Comparison of ENCODE assay signal across 11 cellular contexts in the genomic region with DNA sequence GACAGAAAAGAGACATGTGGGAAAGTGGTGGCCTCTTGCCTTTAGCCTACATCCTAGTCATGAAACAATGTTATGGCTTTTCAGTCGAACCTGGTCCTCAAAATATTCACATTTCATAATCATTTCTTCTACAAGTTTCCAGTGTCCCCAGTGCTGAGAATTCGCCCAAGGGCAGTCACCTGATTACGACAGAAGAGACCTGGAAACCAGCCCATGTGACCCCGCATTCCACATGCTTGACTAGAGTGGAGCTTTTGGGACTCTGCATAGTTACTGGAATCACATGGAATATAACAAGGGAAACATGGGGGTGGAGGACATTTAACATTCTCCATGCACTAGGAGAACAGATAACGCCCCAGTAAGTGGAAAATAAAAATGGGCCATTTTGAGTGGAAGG.
A peak's percentile ranks its signal among the peaks of the same experiment; 100 is the strongest.
DNase-seq lines count a peak whose midpoint lies in the region; ATAC-seq and TF ChIP-seq lines count a peak whose summit lies in the region.
"Had no signal": no experiment of that assay in that cellular context is flagged by ENCODE, and none has a peak within 500 bp of the region (broad histone marks: within the 10 kb centered on the region; RNA-seq: fewer than 3 reads in every experiment).

No MANE protein-coding gene starts in this region.

- no peak for TF ChIP-seq POLR2A in upper lobe of left lung (IDR thresholded peaks at IDR 0.05)
- no peak for TF ChIP-seq POLR2A in esophagus muscularis mucosa (IDR thresholded peaks at IDR 0.05; ENCODE audit: low read depth)

- no peak overlapping the region for H3K27ac Mint-ChIP-seq in activated naive CD4-positive, alpha-beta T cell treated with anti-CD3 and anti-CD28 coated beads for 36 hours
- no peak overlapping the region for H3K27ac Mint-ChIP-seq in nephron progenitor cell
- H3K27ac Mint-ChIP-seq: naive thymus-derived CD4-positive, alpha-beta T cell had no signal

- H3K4me1 Mint-ChIP-seq in activated naive CD4-positive, alpha-beta T cell treated with anti-CD3 and anti-CD28 coated beads for 36 hours (ENCODE audit: low read depth): no peaks in the 10 kb centered on the region
- H3K4me1 Mint-ChIP-seq in nephron progenitor cell: no peaks in the 10 kb centered on the region
- H3K4me1 Mint-ChIP-seq: naive thymus-derived CD4-positive, alpha-beta T cell had no signal

- CTCF ChIA-PET in activated naive CD4-positive, alpha-beta T cell treated with anti-CD3 and anti-CD28 coated beads for 36 hours (lab: Charles Lee): no interaction called here

- H3K36me3 ChIP-seq in fibroblast of lung (ENCODE audit: control insufficient read depth, insufficient read depth, low read length): no peaks in the 10 kb centered on the region
- H3K36me3 ChIP-seq in liver (ENCODE audit: control insufficient read depth in 4 of 4, insufficient read depth in 3 of 4, low read depth in 1 of 4, low read length in 3 of 4): peaks cover 0 to 12% (median 5%) of the 10 kb centered on the region in 4 donors
- H3K36me3 ChIP-seq in upper lobe of left lung: no peaks in the 10 kb centered on the region
- H3K36me3 ChIP-seq in esophagus muscularis mucosa: no peaks in the 10 kb centered on the region
- H3K36me3 ChIP-seq: gastrocnemius medialis had no signal

- no peaks in the 10 kb centered on the region for H4K20me1 ChIP-seq in fibroblast of lung (ENCODE audit: control insufficient read depth, extremely low read depth, insufficient read depth, low read length)

- peaks cover 5% of the 10 kb centered on the region for H3K9me3 Mint-ChIP-seq in activated naive CD4-positive, alpha-beta T cell treated with anti-CD3 and anti-CD28 coated beads for 36 hours
- peaks cover 12% of the 10 kb centered on the region for H3K9me3 Mint-ChIP-seq in nephron progenitor cell

- H3K79me2 ChIP-seq in fibroblast of lung (ENCODE audit: control insufficient read depth, insufficient read depth, low read length): no peaks in the 10 kb centered on the region

- no peak overlapping the region for H3K9ac ChIP-seq in fibroblast of lung (ENCODE audit: insufficient read depth, low read length)
- H3K9ac ChIP-seq in liver (ENCODE audit: low read depth in 1 of 2, low read length in 2 of 2): no peak overlapping the region

- DNase-seq in HS-27A (ENCODE audit: low read depth) (peak; percentile 9), fibroblast of lung (ENCODE audit: low read depth in 2 of 2) (peak; percentile 83 to 90), upper lobe of left lung (peak in 1 of 2 donors; percentile 45), NCI-H2081 treated with DMSO at 0.1 percent for 48 hours (lab: John Stamatoyannopoulos, UW) (no peak), esophagus muscularis mucosa (ENCODE audit: extremely low spot score) (no peak), nephron progenitor cell (no peak)
- DNase-seq in activated naive CD4-positive, alpha-beta T cell treated with anti-CD3 and anti-CD28 coated beads for 36 hours: no peak
- DNase-seq: gastrocnemius medialis; naive thymus-derived CD4-positive, alpha-beta T cell; NCI-H1105 treated with DMSO at 0.1 percent for 48 hours had no signal

- H2AFZ ChIP-seq in fibroblast of lung (ENCODE audit: low read length): no peak overlapping the region

- H3K27me3 Mint-ChIP-seq in activated naive CD4-positive, alpha-beta T cell treated with anti-CD3 and anti-CD28 coated beads for 36 hours (ENCODE audit: low read depth): peaks cover 6% of the 10 kb centered on the region
- H3K27me3 Mint-ChIP-seq in nephron progenitor cell (ENCODE audit: low read depth, poor library complexity): peaks cover 6% of the 10 kb centered on the region
- H3K27me3 Mint-ChIP-seq: naive thymus-derived CD4-positive, alpha-beta T cell had no signal

- no peak for TF ChIP-seq EP300 in upper lobe of left lung (IDR thresholded peaks at IDR 0.05)
- TF ChIP-seq EP300 in esophagus muscularis mucosa (IDR thresholded peaks at IDR 0.05): no peak

- no peaks in the 10 kb centered on the region for H3K36me3 Mint-ChIP-seq in activated naive CD4-positive, alpha-beta T cell treated with anti-CD3 and anti-CD28 coated beads for 36 hours (ENCODE audit: low read depth)
- peaks cover 3% of the 10 kb centered on the region for H3K36me3 Mint-ChIP-seq in nephron progenitor cell (ENCODE audit: low read depth)
- H3K36me3 Mint-ChIP-seq: naive thymus-derived CD4-positive, alpha-beta T cell had no signal

- no peaks in the 10 kb centered on the region for H3K9me3 ChIP-seq in fibroblast of lung (ENCODE audit: control insufficient read depth, insufficient read depth, low read depth, low read length)
- H3K9me3 ChIP-seq in liver (ENCODE audit: control insufficient read depth in 4 of 4, low read length in 3 of 4): no peaks in the 10 kb centered on the region
- H3K9me3 ChIP-seq in upper lobe of left lung: no peaks in the 10 kb centered on the region
- H3K9me3 ChIP-seq in esophagus muscularis mucosa: no peaks in the 10 kb centered on the region
- H3K9me3 ChIP-seq: gastrocnemius medialis had no signal

- H3K27me3 ChIP-seq in fibroblast of lung (ENCODE audit: control insufficient read depth, insufficient read depth, low read length): no peaks in the 10 kb centered on the region
- no peaks in the 10 kb centered on the region for H3K27me3 ChIP-seq in liver (ENCODE audit: control insufficient read depth in 4 of 4, insufficient read depth in 4 of 4, low read length in 3 of 4)
- H3K27me3 ChIP-seq in upper lobe of left lung: no peaks in the 10 kb centered on the region
- no peaks in the 10 kb centered on the region for H3K27me3 ChIP-seq in esophagus muscularis mucosa
- H3K27me3 ChIP-seq: gastrocnemius medialis had no signal

- H3K27ac ChIP-seq in fibroblast of lung (ENCODE audit: insufficient read depth, low read length): peak overlapping the region; percentile 38
- no peak overlapping the region for H3K27ac ChIP-seq in liver (ENCODE audit: low read depth in 1 of 2, low read length in 2 of 2)
- H3K27ac ChIP-seq in upper lobe of left lung: no peak overlapping the region
- H3K27ac ChIP-seq in esophagus muscularis mucosa (replicated peaks in 1 of 4): no peak overlapping the region

- no peak for TF ChIP-seq CTCF in fibroblast of lung (conservative IDR thresholded peaks at IDR 0.05 in 1 of 2, IDR thresholded peaks at IDR 0.05 in 1 of 2; ENCODE audit: low read depth in 1 of 2, low read length in 2 of 2)
- TF ChIP-seq CTCF in liver (IDR thresholded peaks at IDR 0.05; ENCODE audit: low read depth, low read length, missing input control): no peak
- TF ChIP-seq CTCF in upper lobe of left lung (IDR thresholded peaks at IDR 0.05): no peak
- TF ChIP-seq CTCF in esophagus muscularis mucosa (IDR thresholded peaks at IDR 0.05): no peak
- no peak for TF ChIP-seq CTCF in nephron progenitor cell (IDR thresholded peaks at IDR 0.05)

- ATAC-seq in upper lobe of left lung (ENCODE audit: low FRiP score in 2 of 2): peak; percentile 43 to 47
- ATAC-seq: naive thymus-derived CD4-positive, alpha-beta T cell had no signal

- H3K4me2 ChIP-seq in fibroblast of lung (ENCODE audit: extremely low read depth, insufficient read depth, low read length): no peak overlapping the region

- intact Hi-C loops in esophagus muscularis mucosa (cut with DNase I): no loop called here
- intact Hi-C loops in activated naive CD4-positive, alpha-beta T cell treated with anti-CD3 and anti-CD28 coated beads for 36 hours (cut with micrococcal nuclease): no loop called here

- H3K4me1 ChIP-seq in fibroblast of lung (ENCODE audit: control insufficient read depth, extremely low read depth, insufficient read depth, low read length) (no peaks in the 10 kb centered on the region), liver (ENCODE audit: control insufficient read depth in 4 of 4, insufficient read depth in 4 of 4, low read length in 3 of 4) (no peaks in the 10 kb centered on the region), upper lobe of left lung (no peaks in the 10 kb centered on the region), esophagus muscularis mucosa (peaks cover 4 to 29% (median 14%) of the 10 kb centered on the region in 4 donors)

- no peak overlapping the region for H3K4me3 ChIP-seq in fibroblast of lung (replicated peaks in 1 of 4; ENCODE audit: control extremely low read depth in 1 of 4, insufficient read depth in 1 of 4, low read depth in 3 of 4, low read length in 4 of 4)
- no peak overlapping the region for H3K4me3 ChIP-seq in liver (ENCODE audit: low read depth in 1 of 3, low read length in 3 of 3)
- H3K4me3 ChIP-seq in upper lobe of left lung: no peak overlapping the region
- no peak overlapping the region for H3K4me3 ChIP-seq in esophagus muscularis mucosa
- H3K4me3 ChIP-seq: gastrocnemius medialis had no signal

- TF ChIP-seq RAD21 in liver (IDR thresholded peaks at IDR 0.05): no peak

- WGBS in liver: 63% methylated on average over 5 of the region's 5 CpGs
- 66 to 83% methylated on average over 5 of the region's 5 CpGs for WGBS in upper lobe of left lung, 2 donors
- 66% methylated on average over 5 of the region's 5 CpGs for WGBS in esophagus muscularis mucosa

- no peak overlapping the region for H3K4me3 Mint-ChIP-seq in activated naive CD4-positive, alpha-beta T cell treated with anti-CD3 and anti-CD28 coated beads for 36 hours
- H3K4me3 Mint-ChIP-seq in nephron progenitor cell: no peak overlapping the region
- H3K4me3 Mint-ChIP-seq: naive thymus-derived CD4-positive, alpha-beta T cell had no signal

TF ChIP-seq in liver, 16 proteins besides CTCF, POLR2A, EP300 and RAD21 (continues in another document):
- TF ChIP-seq NR2F2 (IDR thresholded peaks at IDR 0.05) (peak; percentile 13), FOXA1 (IDR thresholded peaks at IDR 0.05) (no peak), YY1 (IDR thresholded peaks at IDR 0.05) (no peak), HNF4G (IDR thresholded peaks at IDR 0.05) (no peak), TAF1 (conservative IDR thresholded peaks at IDR 0.05) (no peak)
- TF ChIP-seq, protein P1, sequence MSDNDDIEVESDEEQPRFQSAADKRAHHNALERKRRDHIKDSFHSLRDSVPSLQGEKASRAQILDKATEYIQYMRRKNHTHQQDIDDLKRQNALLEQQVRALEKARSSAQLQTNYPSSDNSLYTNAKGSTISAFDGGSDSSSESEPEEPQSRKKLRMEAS (IDR thresholded peaks at IDR 0.05): peak; percentile 14
- TF ChIP-seq, protein P2, sequence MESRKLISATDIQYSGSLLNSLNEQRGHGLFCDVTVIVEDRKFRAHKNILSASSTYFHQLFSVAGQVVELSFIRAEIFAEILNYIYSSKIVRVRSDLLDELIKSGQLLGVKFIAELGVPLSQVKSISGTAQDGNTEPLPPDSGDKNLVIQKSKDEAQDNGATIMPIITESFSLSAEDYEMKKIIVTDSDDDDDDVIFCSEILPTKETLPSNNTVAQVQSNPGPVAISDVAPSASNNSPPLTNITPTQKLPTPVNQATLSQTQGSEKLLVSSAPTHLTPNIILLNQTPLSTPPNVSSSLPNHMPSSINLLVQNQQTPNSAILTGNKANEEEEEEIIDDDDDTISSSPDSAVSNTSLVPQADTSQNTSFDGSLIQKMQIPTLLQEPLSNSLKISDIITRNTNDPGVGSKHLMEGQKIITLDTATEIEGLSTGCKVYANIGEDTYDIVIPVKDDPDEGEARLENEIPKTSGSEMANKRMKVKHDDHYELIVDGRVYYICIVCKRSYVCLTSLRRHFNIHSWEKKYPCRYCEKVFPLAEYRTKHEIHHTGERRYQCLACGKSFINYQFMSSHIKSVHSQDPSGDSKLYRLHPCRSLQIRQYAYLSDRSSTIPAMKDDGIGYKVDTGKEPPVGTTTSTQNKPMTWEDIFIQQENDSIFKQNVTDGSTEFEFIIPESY (IDR thresholded peaks at IDR 0.05): no peak

Comparison
In these comparisons a context has a peak if more than half of its experiments do, and no peak if none do; other contexts are left out.
1. DNase-seq: peak in HS-27A (single experiment) and fibroblast of lung (2 of 2); none in NCI-H2081 treated with DMSO at 0.1 percent for 48 hours (single experiment), esophagus muscularis mucosa (single experiment), activated naive CD4-positive, alpha-beta T cell treated with anti-CD3 and anti-CD28 coated beads for 36 hours (single experiment) and nephron progenitor cell (single experiment).